15 cellular contexts compared by ENCODE assay signal in the genomic region with DNA sequence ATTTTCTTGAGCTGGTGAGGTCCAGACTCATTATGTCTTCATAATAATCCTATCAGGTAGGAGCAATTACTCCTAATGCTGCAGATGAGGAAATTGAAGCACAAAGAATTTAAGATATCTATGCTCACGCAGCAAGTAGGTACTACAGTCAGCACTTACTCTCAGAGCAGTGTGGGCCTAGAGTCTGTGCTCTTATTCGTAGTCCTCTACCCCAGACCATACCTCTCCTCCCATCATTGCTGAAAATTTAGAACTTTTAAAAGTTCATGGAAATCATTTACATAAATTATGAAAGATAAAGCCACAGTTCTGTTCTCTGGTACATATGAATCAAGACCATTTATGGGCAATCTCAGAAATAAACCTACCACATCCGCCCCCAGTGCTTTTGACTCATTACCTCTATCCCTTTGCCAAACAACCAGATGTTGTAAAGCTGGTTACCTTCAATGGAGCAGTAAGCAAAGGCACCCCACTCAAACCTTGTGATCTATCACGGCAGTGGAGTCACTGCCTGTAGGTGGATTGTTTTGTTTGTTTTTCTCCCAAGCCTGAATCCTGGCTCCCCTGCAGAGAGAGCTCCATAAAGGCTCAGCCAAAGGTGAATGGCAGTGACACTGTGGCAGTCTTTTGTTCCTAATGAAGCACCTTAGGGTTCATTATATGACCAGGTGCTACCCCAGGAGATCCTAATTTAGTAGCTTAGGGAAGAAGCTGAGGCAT. TPM values are rescaled to one million over a fixed set of nuclear protein-coding genes. Genes with fewer than 3 reads are reported as not detected.
A peak's percentile ranks its signal among the peaks of the same experiment; 100 is the strongest.
DNase-seq lines count a peak whose midpoint lies in the region; ATAC-seq and TF ChIP-seq lines count a peak whose summit lies in the region.
"Had no signal": no experiment of that assay in that cellular context is flagged by ENCODE, and none has a peak within 500 bp of the region (broad histone marks: within the 10 kb centered on the region; RNA-seq: fewer than 3 reads in every experiment).

No MANE protein-coding gene starts in this region.

- no peak for TF ChIP-seq CTCF in osteoblast (IDR thresholded peaks at IDR 0.05; ENCODE audit: extremely low read depth, low read depth, low read length)
- no peak for TF ChIP-seq CTCF in dorsolateral prefrontal cortex (IDR thresholded peaks at IDR 0.05 in 54 of 56, conservative IDR thresholded peaks at IDR 0.05 in 2 of 56; ENCODE audit: low read depth in 1 of 56, partially characterized antibody in 56 of 56)

- no peak overlapping the region for H3K27ac Mint-ChIP-seq in activated naive CD4-positive, alpha-beta T cell treated with anti-CD3 and anti-CD28 coated beads, Interleukin-2, amount 10 ng/mL, durations not matched to agents 7 days and 5 days
- peak overlapping the region; percentile 61 for H3K27ac Mint-ChIP-seq in T-helper 17 cell

- no peaks in the 10 kb centered on the region for H3K36me3 ChIP-seq in HUES48 (ENCODE audit: control insufficient read depth, insufficient read depth, low read length)
- no peaks in the 10 kb centered on the region for H3K36me3 ChIP-seq in osteoblast (ENCODE audit: insufficient read depth, low read length)
- H3K36me3 ChIP-seq: BE2C had no signal

- no peaks in the 10 kb centered on the region for H4K20me1 ChIP-seq in osteoblast (ENCODE audit: insufficient read depth, low read length)

- H3K4me1 ChIP-seq in HUES48 (ENCODE audit: control insufficient read depth, insufficient read depth, low read length) (peaks cover 34% of the 10 kb centered on the region), osteoblast (ENCODE audit: insufficient read depth, low read length) (no peaks in the 10 kb centered on the region)

- no peaks in the 10 kb centered on the region for H3K27me3 Mint-ChIP-seq in activated naive CD4-positive, alpha-beta T cell treated with anti-CD3 and anti-CD28 coated beads, Interleukin-2, amount 10 ng/mL, durations not matched to agents 7 days and 5 days
- no peaks in the 10 kb centered on the region for H3K27me3 Mint-ChIP-seq in T-helper 17 cell

- peaks cover 7% of the 10 kb centered on the region for H3K4me1 Mint-ChIP-seq in activated naive CD4-positive, alpha-beta T cell treated with anti-CD3 and anti-CD28 coated beads, Interleukin-2, amount 10 ng/mL, durations not matched to agents 7 days and 5 days
- peaks cover 15% of the 10 kb centered on the region for H3K4me1 Mint-ChIP-seq in T-helper 17 cell

- no peak overlapping the region for H3K4me3 Mint-ChIP-seq in activated naive CD4-positive, alpha-beta T cell treated with anti-CD3 and anti-CD28 coated beads, Interleukin-2, amount 10 ng/mL, durations not matched to agents 7 days and 5 days
- H3K4me3 Mint-ChIP-seq in T-helper 17 cell: no peak overlapping the region

- no peak overlapping the region for H3K4me2 ChIP-seq in osteoblast (ENCODE audit: insufficient read depth, low read length)

- DNase-seq in activated naive CD4-positive, alpha-beta T cell treated with Interleukin-2 at 50 U/mL for 16 hours: peak; percentile 33
- no peak for DNase-seq in activated naive CD4-positive, alpha-beta T cell treated with anti-CD3 and anti-CD28 coated beads, Interleukin-2, amount 10 ng/mL, durations not matched to agents 7 days and 5 days
- DNase-seq in T-helper 17 cell (no peak), osteoblast (ENCODE audit: insufficient read length, low spot score, missing footprints) (peak; percentile 23), dorsolateral prefrontal cortex (no peak)
- DNase-seq in activated CD8-positive, alpha-beta memory T cell treated with anti-CD3 and anti-CD28 coated beads, Interleukin-2, amount 50 U/mL, for 48 hours: no peak
- DNase-seq: activated CD8-positive, alpha-beta memory T cell treated with anti-CD3 and anti-CD28 coated beads, Interleukin-2, amount 50 U/mL, for 4 hours; aorta; BE2C; GF-D8; NCI-H2227 treated with DMSO at 0.1 percent for 48 hours; RPMI8226; substantia nigra had no signal

- H3K27me3 ChIP-seq in HUES48 (ENCODE audit: control insufficient read depth, insufficient read depth, low read length) (peaks cover 30% of the 10 kb centered on the region), osteoblast (ENCODE audit: insufficient read depth, low read length) (peaks cover 9% of the 10 kb centered on the region), dorsolateral prefrontal cortex (no peaks in the 10 kb centered on the region)
- H3K27me3 ChIP-seq: BE2C had no signal

- peak; percentile 78 for ATAC-seq in T-helper 17 cell
- ATAC-seq in GM21381 (IDR thresholded peaks at IDR 0.05; ENCODE audit: unreplicated experiment): no peak

- no peak overlapping the region for H2AFZ ChIP-seq in osteoblast (ENCODE audit: low read length)

- H3K9me3 Mint-ChIP-seq in activated naive CD4-positive, alpha-beta T cell treated with anti-CD3 and anti-CD28 coated beads, Interleukin-2, amount 10 ng/mL, durations not matched to agents 7 days and 5 days: no peaks in the 10 kb centered on the region

- H3K9me3 ChIP-seq in HUES48 (ENCODE audit: control insufficient read depth, insufficient read depth, low read length) (no peaks in the 10 kb centered on the region), T-helper 17 cell (ENCODE audit: control insufficient read depth, low read length, poor library complexity, severe bottlenecking) (no peaks in the 10 kb centered on the region), osteoblast (ENCODE audit: low read depth, low read length) (no peaks in the 10 kb centered on the region)
- H3K9me3 ChIP-seq: BE2C had no signal

- CTCF ChIA-PET in activated naive CD4-positive, alpha-beta T cell treated with anti-CD3 and anti-CD28 coated beads, Interleukin-2, amount 10 ng/mL, durations not matched to agents 7 days and 5 days (lab: Charles Lee): no interaction called here

- intact Hi-C loops in dorsolateral prefrontal cortex (cut with DNase I): no loop called here

- H3K9ac ChIP-seq in HUES48 (ENCODE audit: low read depth, low read length): no peak overlapping the region

- no peak overlapping the region for H3K4me3 ChIP-seq in HUES48 (ENCODE audit: low read depth, low read length)
- H3K4me3 ChIP-seq in osteoblast (ENCODE audit: insufficient read depth, low read length): no peak overlapping the region
- H3K4me3 ChIP-seq in dorsolateral prefrontal cortex: no peak overlapping the region

- H3K27ac ChIP-seq in HUES48 (ENCODE audit: low read depth, low read length) (peak overlapping the region; percentile 60), osteoblast (ENCODE audit: low read depth, low read length) (no peak overlapping the region), dorsolateral prefrontal cortex (no peak overlapping the region)

- no peaks in the 10 kb centered on the region for H3K79me2 ChIP-seq in osteoblast (ENCODE audit: insufficient read depth, low read length)

- H3K36me3 Mint-ChIP-seq in activated naive CD4-positive, alpha-beta T cell treated with anti-CD3 and anti-CD28 coated beads, Interleukin-2, amount 10 ng/mL, durations not matched to agents 7 days and 5 days: no peaks in the 10 kb centered on the region
- H3K36me3 Mint-ChIP-seq in T-helper 17 cell (ENCODE audit: low read depth): no peaks in the 10 kb centered on the region

RNA-seq across cellular contexts. Expression of gene MAN1A2, which starts 20.9 kb away (rescaled TPM):
- total RNA-seq in T-helper 17 cell (10 to 100 TPM; 51.6 to 52.9 TPM), osteoblast (51.0 and 52.5 TPM in 2 replicates), dorsolateral prefrontal cortex (100 to 1,000 TPM in 39 of 120 experiments, 10 to 100 TPM in 81; 62.9 to 127 (median 92.7) TPM)

Comparison
In these comparisons a context has a peak if more than half of its experiments do, and no peak if none do; other contexts are left out.
1. DNase-seq: peak in activated naive CD4-positive, alpha-beta T cell treated with Interleukin-2 at 50 U/mL for 16 hours (single experiment) and osteoblast (single experiment); none in activated naive CD4-positive, alpha-beta T cell treated with anti-CD3 and anti-CD28 coated beads, Interleukin-2, amount 10 ng/mL, durations not matched to agents 7 days and 5 days (single experiment), T-helper 17 cell (0 of 3), activated CD8-positive, alpha-beta memory T cell treated with anti-CD3 and anti-CD28 coated beads, Interleukin-2, amount 50 U/mL, for 48 hours (single experiment) and dorsolateral prefrontal cortex (0 of 10).